ENCODE assay signal across 12 cellular contexts in the genomic region with DNA sequence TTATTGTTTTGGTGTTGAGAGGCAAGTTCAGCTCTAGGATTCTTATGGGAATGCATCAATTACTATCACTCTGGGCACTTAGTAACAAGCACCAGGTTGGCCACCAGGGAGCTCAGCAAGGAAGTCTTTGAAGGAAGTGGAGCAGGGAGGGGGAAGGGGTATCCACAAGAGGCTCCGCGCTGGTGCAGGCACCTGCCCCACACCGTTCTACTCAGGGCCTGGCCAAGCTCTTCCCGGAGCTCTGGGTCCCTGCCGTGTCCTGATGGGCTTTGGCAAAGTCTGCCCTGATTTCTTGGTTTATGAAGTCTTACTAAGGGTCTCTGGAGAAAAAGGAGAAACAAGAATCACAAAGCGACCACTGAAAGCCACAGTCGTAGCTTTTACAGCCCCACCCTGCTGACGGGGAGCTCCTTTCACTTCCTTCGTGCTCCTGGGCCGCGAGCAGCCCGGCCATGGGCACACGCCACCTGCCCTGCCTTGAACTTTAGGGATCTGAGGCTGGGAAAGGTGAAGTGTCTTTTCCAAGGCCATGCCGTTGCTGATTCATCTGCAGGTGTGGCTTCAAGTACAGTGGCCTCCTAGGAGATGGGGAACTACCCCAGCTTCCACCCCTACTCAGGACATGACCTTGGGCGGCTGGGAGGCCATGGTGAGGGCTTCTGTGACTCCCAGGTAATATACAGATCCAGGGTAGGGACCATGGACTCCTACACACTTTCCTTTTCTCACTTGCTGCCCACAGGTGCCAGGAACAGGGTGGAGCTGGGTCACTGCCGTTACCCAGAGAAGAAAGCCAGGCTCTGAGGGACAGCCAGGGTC. TPM values are rescaled to one million over a fixed set of nuclear protein-coding genes. Genes with fewer than 3 reads are reported as not detected.
DNase-seq lines count a peak whose midpoint lies in the region; ATAC-seq and TF ChIP-seq lines count a peak whose summit lies in the region.
"Had no signal": no experiment of that assay in that cellular context is flagged by ENCODE, and none has a peak within 500 bp of the region (broad histone marks: within the 10 kb centered on the region; RNA-seq: fewer than 3 reads in every experiment).

No MANE protein-coding gene starts in this region.

- no peaks in the 10 kb centered on the region for H3K9me3 ChIP-seq in MM.1S (replicated peaks; ENCODE audit: insufficient read depth, low read length)
- H3K9me3 ChIP-seq: vagina had no signal

- no peak overlapping the region for H3K27ac ChIP-seq in MM.1S (ENCODE audit: low read length)
- H3K27ac ChIP-seq: vagina had no signal

- no peak overlapping the region for H3K4me3 ChIP-seq in MM.1S (ENCODE audit: low read length)
- H3K4me3 ChIP-seq: vagina had no signal

- no peaks in the 10 kb centered on the region for H3K36me3 Mint-ChIP-seq in activated T-cell treated with anti-CD3 and anti-CD28 coated beads, Interleukin-2, amount 50 U/mL, for 4 hours (ENCODE audit: insufficient read depth)
- H3K36me3 Mint-ChIP-seq in activated naive CD4-positive, alpha-beta T cell treated with anti-CD3 and anti-CD28 coated beads, Interleukin-2, amount 50 U/mL, for 72 hours: no peaks in the 10 kb centered on the region
- no peaks in the 10 kb centered on the region for H3K36me3 Mint-ChIP-seq in stimulated activated memory B cell treated with anti-CD40 and anti-IgM and Interleukin-4, amounts not matched to agents 10 μg/mL and 1 μg/mL and 100 μg/mL, for 72 hours

- no peak for TF ChIP-seq CTCF in MM.1S (IDR thresholded peaks at IDR 0.05; ENCODE audit: low read length)

- H3K4me3 Mint-ChIP-seq in activated T-cell treated with anti-CD3 and anti-CD28 coated beads, Interleukin-2, amount 50 U/mL, for 4 hours: peak overlapping the region; percentile 63
- H3K4me3 Mint-ChIP-seq in stimulated activated memory B cell treated with anti-CD40 and anti-IgM and Interleukin-4, amounts not matched to agents 10 μg/mL and 1 μg/mL and 100 μg/mL, for 72 hours: peak overlapping the region; percentile 37

- peaks cover 13% of the 10 kb centered on the region for H3K4me1 Mint-ChIP-seq in activated T-cell treated with anti-CD3 and anti-CD28 coated beads, Interleukin-2, amount 50 U/mL, for 4 hours (ENCODE audit: low read depth)
- H3K4me1 Mint-ChIP-seq in stimulated activated memory B cell treated with anti-CD40 and anti-IgM and Interleukin-4, amounts not matched to agents 10 μg/mL and 1 μg/mL and 100 μg/mL, for 72 hours: peaks cover 41% of the 10 kb centered on the region

- peak overlapping the region; percentile 26 to 71 for H3K27ac Mint-ChIP-seq in activated naive CD4-positive, alpha-beta T cell treated with anti-CD3 and anti-CD28 coated beads, Interleukin-2, amount 50 U/mL, for 72 hours
- H3K27ac Mint-ChIP-seq in stimulated activated memory B cell treated with anti-CD40 and anti-IgM and Interleukin-4, amounts not matched to agents 10 μg/mL and 1 μg/mL and 100 μg/mL, for 72 hours: peak overlapping the region; percentile 67

- no peak overlapping the region for H3K4me2 ChIP-seq in MM.1S (ENCODE audit: low read depth, low read length)

- H3F3A ChIP-seq in MM.1S (ENCODE audit: insufficient read depth, low read length): no peaks in the 10 kb centered on the region

- H4K20me1 ChIP-seq in MM.1S (ENCODE audit: insufficient read depth, low read length): no peaks in the 10 kb centered on the region

- H3K4me1 ChIP-seq in MM.1S (ENCODE audit: low read length): no peaks in the 10 kb centered on the region
- H3K4me1 ChIP-seq: vagina had no signal

- no peak overlapping the region for H3K9ac ChIP-seq in MM.1S (ENCODE audit: low read length)

- DNase-seq in activated T-cell treated with anti-CD3 and anti-CD28 coated beads, Interleukin-2, amount 50 U/mL, for 4 hours: no peak
- no peak for DNase-seq in activated T-cell treated with anti-CD3 and anti-CD28 coated beads, Interleukin-2, amount 50 U/mL, for 1 hour
- DNase-seq in activated naive CD4-positive, alpha-beta T cell treated with anti-CD3 and anti-CD28 coated beads, Interleukin-2, amount 50 U/mL, for 72 hours (ENCODE audit: low spot score in 2 of 2): no peak
- DNase-seq in islet precursor cell: no peak
- no peak for DNase-seq in MM.1S
- DNase-seq: activated effector memory CD4-positive, alpha-beta T cell treated with Interleukin-2 at 50 U/mL for 16 hours; left cardiac atrium; posterior cingulate gyrus had no signal

- no peaks in the 10 kb centered on the region for H3K79me2 ChIP-seq in MM.1S (ENCODE audit: low read length)

- ATAC-seq in activated T-cell treated with anti-CD3 and anti-CD28 coated beads, Interleukin-2, amount 50 U/mL, for 4 hours: peak; percentile 52 to 55
- ATAC-seq in HG03342 (IDR thresholded peaks at IDR 0.05; ENCODE audit: unreplicated experiment) (peak; percentile 48), HG03135 (IDR thresholded peaks at IDR 0.05; ENCODE audit: unreplicated experiment) (no peak)
- peak; percentile 59 to 62 for ATAC-seq in activated naive CD4-positive, alpha-beta T cell treated with anti-CD3 and anti-CD28 coated beads, Interleukin-2, amount 50 U/mL, for 72 hours
- ATAC-seq in stimulated activated memory B cell treated with anti-CD40 and anti-IgM and Interleukin-4, amounts not matched to agents 10 μg/mL and 1 μg/mL and 100 μg/mL, for 72 hours: peak; percentile 78
- ATAC-seq: left cardiac atrium had no signal

- no peaks in the 10 kb centered on the region for H3K9me2 ChIP-seq in MM.1S (replicated peaks; ENCODE audit: insufficient read depth, low read length)

- H3K36me3 ChIP-seq in MM.1S (replicated peaks; ENCODE audit: insufficient read depth, low read length): no peaks in the 10 kb centered on the region
- H3K36me3 ChIP-seq: vagina had no signal

- no peak overlapping the region for H2AFZ ChIP-seq in MM.1S (ENCODE audit: low read length)

- H3K27me3 ChIP-seq in MM.1S (replicated peaks; ENCODE audit: insufficient read depth, low read length): no peaks in the 10 kb centered on the region
- H3K27me3 ChIP-seq: vagina had no signal

- peaks cover 12% of the 10 kb centered on the region for H3K27me3 Mint-ChIP-seq in activated T-cell treated with anti-CD3 and anti-CD28 coated beads, Interleukin-2, amount 50 U/mL, for 4 hours (ENCODE audit: low read depth)
- peaks cover 63% of the 10 kb centered on the region for H3K27me3 Mint-ChIP-seq in stimulated activated memory B cell treated with anti-CD40 and anti-IgM and Interleukin-4, amounts not matched to agents 10 μg/mL and 1 μg/mL and 100 μg/mL, for 72 hours

- H3K9me3 Mint-ChIP-seq in activated T-cell treated with anti-CD3 and anti-CD28 coated beads, Interleukin-2, amount 50 U/mL, for 4 hours: no peaks in the 10 kb centered on the region
- H3K9me3 Mint-ChIP-seq in activated naive CD4-positive, alpha-beta T cell treated with anti-CD3 and anti-CD28 coated beads, Interleukin-2, amount 50 U/mL, for 72 hours: no peaks in the 10 kb centered on the region
- no peaks in the 10 kb centered on the region for H3K9me3 Mint-ChIP-seq in stimulated activated memory B cell treated with anti-CD40 and anti-IgM and Interleukin-4, amounts not matched to agents 10 μg/mL and 1 μg/mL and 100 μg/mL, for 72 hours

RNA-seq across cellular contexts. Expression of a gene that starts 15.9 kb away (rescaled TPM):
- 1 to 10 TPM; 4.6 to 5.8 (median 4.6) TPM for total RNA-seq in activated T-cell treated with anti-CD3 and anti-CD28 coated beads, Interleukin-2, amount 50 U/mL, for 4 hours
- total RNA-seq in activated naive CD4-positive, alpha-beta T cell treated with anti-CD3 and anti-CD28 coated beads, Interleukin-2, amount 50 U/mL, for 72 hours: under 1 TPM; 0.30 to 0.43 TPM
